Comparison of ENCODE assay signal across 1 cellular context in the genomic region with DNA sequence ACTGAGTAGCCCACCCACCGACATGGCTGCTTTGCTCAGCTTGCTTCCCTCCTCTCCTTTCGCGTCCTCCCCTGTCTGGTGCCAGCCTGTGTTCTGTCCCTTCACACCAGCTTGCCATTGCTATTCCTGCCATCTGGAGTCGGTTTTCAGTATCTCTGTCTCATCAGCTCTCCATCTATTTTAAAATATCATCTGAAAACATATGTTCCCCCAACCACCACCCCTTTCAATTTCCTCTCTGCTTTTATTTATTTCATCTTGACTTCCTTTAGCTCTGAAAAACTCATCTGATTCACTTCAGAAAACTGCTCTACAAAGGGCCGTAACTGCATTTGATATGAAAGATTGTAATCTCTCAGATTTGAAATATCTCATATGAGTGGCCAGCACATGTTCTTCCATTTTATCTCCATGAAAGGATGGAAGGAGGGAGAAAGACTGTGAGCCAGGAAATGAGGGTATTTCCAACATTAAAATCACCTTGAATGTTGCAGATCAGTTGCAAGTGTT.
TF ChIP-seq lines count a peak whose summit lies in the region.

No MANE protein-coding gene starts in this region.

TF ChIP-seq in GM23338, 12 proteins besides CTCF, POLR2A, EP300 and RAD21:
- TF ChIP-seq REST (IDR thresholded peaks at IDR 0.05; ENCODE audit: unreplicated experiment) (no peak), JUNB (IDR thresholded peaks at IDR 0.05; ENCODE audit: unreplicated experiment) (no peak), EZH2phosphoT487 (IDR thresholded peaks at IDR 0.05; ENCODE audit: unreplicated experiment) (no peak), EZH2 (IDR thresholded peaks at IDR 0.05; ENCODE audit: low read depth, unreplicated experiment) (no peak), CREB1 (CRISPR knock-in tag; IDR thresholded peaks at IDR 0.05; ENCODE audit: low read depth) (no peak), NANOG (IDR thresholded peaks at IDR 0.05; ENCODE audit: borderline replicate concordance) (no peak), ZNF331 (CRISPR knock-in tag; IDR thresholded peaks at IDR 0.05; ENCODE audit: low read depth) (no peak), POLR2AphosphoS5 (IDR thresholded peaks at IDR 0.05; ENCODE audit: low read depth) (no peak)
- TF ChIP-seq, protein P1, sequence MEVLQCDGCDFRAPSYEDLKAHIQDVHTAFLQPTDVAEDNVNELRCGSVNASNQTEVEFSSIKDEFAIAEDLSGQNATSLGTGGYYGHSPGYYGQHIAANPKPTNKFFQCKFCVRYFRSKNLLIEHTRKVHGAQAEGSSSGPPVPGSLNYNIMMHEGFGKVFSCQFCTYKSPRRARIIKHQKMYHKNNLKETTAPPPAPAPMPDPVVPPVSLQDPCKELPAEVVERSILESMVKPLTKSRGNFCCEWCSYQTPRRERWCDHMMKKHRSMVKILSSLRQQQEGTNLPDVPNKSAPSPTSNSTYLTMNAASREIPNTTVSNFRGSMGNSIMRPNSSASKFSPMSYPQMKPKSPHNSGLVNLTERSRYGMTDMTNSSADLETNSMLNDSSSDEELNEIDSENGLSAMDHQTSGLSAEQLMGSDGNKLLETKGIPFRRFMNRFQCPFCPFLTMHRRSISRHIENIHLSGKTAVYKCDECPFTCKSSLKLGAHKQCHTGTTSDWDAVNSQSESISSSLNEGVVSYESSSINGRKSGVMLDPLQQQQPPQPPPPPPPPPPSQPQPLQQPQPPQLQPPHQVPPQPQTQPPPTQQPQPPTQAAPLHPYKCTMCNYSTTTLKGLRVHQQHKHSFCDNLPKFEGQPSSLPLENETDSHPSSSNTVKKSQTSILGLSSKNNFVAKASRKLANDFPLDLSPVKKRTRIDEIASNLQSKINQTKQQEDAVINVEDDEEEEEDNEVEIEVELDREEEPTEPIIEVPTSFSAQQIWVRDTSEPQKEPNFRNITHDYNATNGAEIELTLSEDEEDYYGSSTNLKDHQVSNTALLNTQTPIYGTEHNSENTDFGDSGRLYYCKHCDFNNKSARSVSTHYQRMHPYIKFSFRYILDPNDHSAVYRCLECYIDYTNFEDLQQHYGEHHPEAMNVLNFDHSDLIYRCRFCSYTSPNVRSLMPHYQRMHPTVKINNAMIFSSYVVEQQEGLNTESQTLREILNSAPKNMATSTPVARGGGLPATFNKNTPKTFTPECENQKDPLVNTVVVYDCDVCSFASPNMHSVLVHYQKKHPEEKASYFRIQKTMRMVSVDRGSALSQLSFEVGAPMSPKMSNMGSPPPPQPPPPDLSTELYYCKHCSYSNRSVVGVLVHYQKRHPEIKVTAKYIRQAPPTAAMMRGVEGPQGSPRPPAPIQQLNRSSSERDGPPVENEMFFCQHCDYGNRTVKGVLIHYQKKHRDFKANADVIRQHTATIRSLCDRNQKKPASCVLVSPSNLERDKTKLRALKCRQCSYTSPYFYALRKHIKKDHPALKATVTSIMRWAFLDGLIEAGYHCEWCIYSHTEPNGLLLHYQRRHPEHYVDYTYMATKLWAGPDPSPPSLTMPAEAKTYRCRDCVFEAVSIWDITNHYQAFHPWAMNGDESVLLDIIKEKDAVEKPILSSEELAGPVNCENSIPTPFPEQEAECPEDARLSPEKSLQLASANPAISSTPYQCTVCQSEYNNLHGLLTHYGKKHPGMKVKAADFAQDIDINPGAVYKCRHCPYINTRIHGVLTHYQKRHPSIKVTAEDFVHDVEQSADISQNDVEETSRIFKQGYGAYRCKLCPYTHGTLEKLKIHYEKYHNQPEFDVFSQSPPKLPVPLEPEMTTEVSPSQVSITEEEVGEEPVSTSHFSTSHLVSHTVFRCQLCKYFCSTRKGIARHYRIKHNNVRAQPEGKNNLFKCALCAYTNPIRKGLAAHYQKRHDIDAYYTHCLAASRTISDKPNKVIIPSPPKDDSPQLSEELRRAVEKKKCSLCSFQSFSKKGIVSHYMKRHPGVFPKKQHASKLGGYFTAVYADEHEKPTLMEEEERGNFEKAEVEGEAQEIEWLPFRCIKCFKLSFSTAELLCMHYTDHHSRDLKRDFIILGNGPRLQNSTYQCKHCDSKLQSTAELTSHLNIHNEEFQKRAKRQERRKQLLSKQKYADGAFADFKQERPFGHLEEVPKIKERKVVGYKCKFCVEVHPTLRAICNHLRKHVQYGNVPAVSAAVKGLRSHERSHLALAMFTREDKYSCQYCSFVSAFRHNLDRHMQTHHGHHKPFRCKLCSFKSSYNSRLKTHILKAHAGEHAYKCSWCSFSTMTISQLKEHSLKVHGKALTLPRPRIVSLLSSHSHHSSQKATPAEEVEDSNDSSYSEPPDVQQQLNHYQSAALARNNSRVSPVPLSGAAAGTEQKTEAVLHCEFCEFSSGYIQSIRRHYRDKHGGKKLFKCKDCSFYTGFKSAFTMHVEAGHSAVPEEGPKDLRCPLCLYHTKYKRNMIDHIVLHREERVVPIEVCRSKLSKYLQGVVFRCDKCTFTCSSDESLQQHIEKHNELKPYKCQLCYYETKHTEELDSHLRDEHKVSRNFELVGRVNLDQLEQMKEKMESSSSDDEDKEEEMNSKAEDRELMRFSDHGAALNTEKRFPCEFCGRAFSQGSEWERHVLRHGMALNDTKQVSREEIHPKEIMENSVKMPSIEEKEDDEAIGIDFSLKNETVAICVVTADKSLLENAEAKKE (CRISPR knock-in tag; IDR thresholded peaks at IDR 0.05) = no peak
